ENCODE assay signal across 9 cellular contexts in the genomic region with DNA sequence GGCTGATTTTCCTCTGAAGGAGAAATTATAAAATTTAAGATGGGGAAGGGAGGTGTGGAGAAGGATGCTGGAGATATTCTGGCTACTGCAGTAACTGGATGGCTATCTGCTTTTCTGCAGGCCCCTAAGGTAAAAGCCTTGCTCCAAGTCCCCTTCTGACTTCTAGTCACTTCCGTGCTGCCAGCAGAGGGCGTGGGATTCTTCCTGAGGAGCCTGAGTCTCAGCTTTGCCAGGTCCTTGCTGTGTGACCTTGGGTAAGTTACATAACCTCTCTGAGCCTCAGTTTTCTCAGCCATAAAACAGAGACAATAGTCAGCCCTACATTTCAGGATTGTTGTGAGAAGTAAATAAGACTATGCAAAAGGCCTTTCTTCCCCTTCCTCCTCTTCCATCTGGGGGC. TPM values are rescaled to one million over a fixed set of nuclear protein-coding genes. Genes with fewer than 3 reads are reported as not detected.
A peak's percentile ranks its signal among the peaks of the same experiment; 100 is the strongest.
DNase-seq lines count a peak whose midpoint lies in the region; ATAC-seq, FAIRE-seq and TF ChIP-seq lines count a peak whose summit lies in the region.
"Had no signal": no experiment of that assay in that cellular context is flagged by ENCODE, and none has a peak within 500 bp of the region (broad histone marks: within the 10 kb centered on the region; RNA-seq: fewer than 3 reads in every experiment).

No MANE protein-coding gene starts in this region.

- H2AFZ ChIP-seq in H1 (ENCODE audit: low read length): no peak overlapping the region

- no peak for ATAC-seq in GM18861 (IDR thresholded peaks at IDR 0.05; ENCODE audit: unreplicated experiment)
- no peak for ATAC-seq in sciatic nerve
- no peak for ATAC-seq in natural killer cell

- peak overlapping the region; percentile 71 to 99 for H3K4me2 ChIP-seq in H1 (ENCODE audit: insufficient read depth in 1 of 2, low read depth in 2 of 2, low read length in 2 of 2)

- no peaks in the 10 kb centered on the region for H3K27me3 ChIP-seq in H1 (replicated peaks in 1 of 4; ENCODE audit: control insufficient read depth in 3 of 4, extremely low read depth in 1 of 4, insufficient read depth in 3 of 4, low read length in 3 of 4)

- H3K23me2 ChIP-seq in H1 (ENCODE audit: low read depth, low read length): peaks cover 4% of the 10 kb centered on the region; the same call in 1 of the 2 replicates

- H4K20me1 ChIP-seq in H1 (replicated peaks in 1 of 2; ENCODE audit: control insufficient read depth in 1 of 2, insufficient read depth in 2 of 2, low read length in 2 of 2): no peaks in the 10 kb centered on the region

- intact Hi-C loops in sciatic nerve (cut with DNase I) (no loop called here), natural killer cell (cut with micrococcal nuclease) (no loop called here)

- H3K36me3 ChIP-seq in H1 (ENCODE audit: control insufficient read depth in 2 of 4, insufficient read depth in 4 of 4, low read length in 3 of 4): no peaks in the 10 kb centered on the region

- H3K27ac ChIP-seq in H1 (ENCODE audit: low read depth, low read length): no peak overlapping the region

- H3K36me3 Mint-ChIP-seq in natural killer cell: no peaks in the 10 kb centered on the region
- H3K36me3 Mint-ChIP-seq: naive B cell had no signal

- TF ChIP-seq CTCF in H1 (IDR thresholded peaks at IDR 0.05; ENCODE audit: control extremely low read depth in 1 of 3, insufficient read depth in 1 of 3, low read depth in 1 of 3, low read length in 3 of 3) (peak; percentile 68 to 90 (median 77)), natural killer cell (IDR thresholded peaks at IDR 0.05) (no peak)

- no peak overlapping the region for H3K4ac ChIP-seq in H1 (replicated peaks; ENCODE audit: insufficient read length, low read depth, low read length)

- no peak overlapping the region for H3K27ac Mint-ChIP-seq in natural killer cell

- H3K9me3 ChIP-seq in H1 (ENCODE audit: insufficient read depth in 2 of 2, low read depth in 1 of 2, low read length in 1 of 2): no peaks in the 10 kb centered on the region

- H3K23ac ChIP-seq in H1 (ENCODE audit: insufficient read length): no peak overlapping the region

- WGBS in H1 (ENCODE audit: extremely low coverage in 1 of 2, insufficient coverage in 1 of 2, insufficient read length in 1 of 2, insufficient replicate concordance in 2 of 2, low coverage in 1 of 2, low lambda C conversion rate in 2 of 2, missing lambda C conversion rate in 1 of 2), 2 experiments: 6% methylated on average over 2 of the region's 2 CpGs; no CpG with 5 or more reads in 1 of the 2 experiments

- no peaks in the 10 kb centered on the region for H3K9me3 Mint-ChIP-seq in natural killer cell
- H3K9me3 Mint-ChIP-seq: naive B cell had no signal

- no peak overlapping the region for H3K4me3 Mint-ChIP-seq in natural killer cell
- H3K4me3 Mint-ChIP-seq: naive B cell had no signal

- peak; percentile 70 for DNase-seq in activated effector memory CD4-positive, alpha-beta T cell treated with anti-CD3 and anti-CD28 coated beads, Interleukin-2, amount 50 U/mL, for 16 hours
- no peak for DNase-seq in activated effector memory CD4-positive, alpha-beta T cell treated with Interleukin-2 at 50 U/mL for 16 hours
- DNase-seq in NCI-H82 (lab: John Stamatoyannopoulos, UW) (peak; percentile 83), H1 (ENCODE audit: low read depth in 1 of 2, low spot score in 2 of 2) (peak in 1 of 2 experiments; percentile 78), sciatic nerve (ENCODE audit: low spot score) (no peak), natural killer cell (no peak)
- peak; percentile 56 for DNase-seq in stimulated activated CD8-positive, alpha-beta memory T cell treated with anti-CD3 and anti-CD28 coated beads, Interleukin-4, amount 100 ng/mL, for 48 hours
- DNase-seq: naive B cell had no signal

- TF ChIP-seq POLR2A in H1 (IDR thresholded peaks at IDR 0.05; ENCODE audit: control extremely low read depth in 1 of 2, low read depth in 2 of 2, low read length in 2 of 2): no peak

- H2BK5ac ChIP-seq in H1 (ENCODE audit: low read depth, low read length): no peak overlapping the region

- peak; percentile 59 to 69 for TF ChIP-seq RAD21 in H1 (IDR thresholded peaks at IDR 0.05 in 1 of 2, conservative IDR thresholded peaks at IDR 0.05 in 1 of 2; ENCODE audit: low read depth in 2 of 2, low read length in 2 of 2)

- no peak overlapping the region for H2AK5ac ChIP-seq in H1 (ENCODE audit: low read depth, low read length)

- no peak overlapping the region for H4K8ac ChIP-seq in H1 (ENCODE audit: extremely low read depth, insufficient read depth, low read length)

- H2BK20ac ChIP-seq in H1 (ENCODE audit: low read length): no peak overlapping the region

- H3K56ac ChIP-seq in H1 (replicated peaks; ENCODE audit: insufficient read length, low read depth, low read length): no peak overlapping the region

- H3K4me1 ChIP-seq in H1 (replicated peaks in 1 of 4; ENCODE audit: control insufficient read depth in 3 of 4, insufficient read depth in 4 of 4, low read length in 3 of 4): peaks cover 9 to 20% (median 14%) of the 10 kb centered on the region in 4 experiments

- H4K5ac ChIP-seq in H1 (ENCODE audit: insufficient read length, low read depth, low read length): no peak overlapping the region

- H3K27me3 Mint-ChIP-seq in natural killer cell (ENCODE audit: low read depth in 2 of 2): no peaks in the 10 kb centered on the region
- H3K27me3 Mint-ChIP-seq: naive B cell had no signal

- H3K79me2 ChIP-seq in H1 (ENCODE audit: control insufficient read depth in 1 of 2, insufficient read depth in 2 of 2, low read length in 2 of 2): no peaks in the 10 kb centered on the region

- FAIRE-seq in H1 (lab: Jason Lieb, UNC): peak; percentile 94

- H3K18ac ChIP-seq in H1 (ENCODE audit: extremely low read depth, low read length): peak overlapping the region; percentile 40; the same call in 1 of the 2 replicates

- H3K79me1 ChIP-seq in H1 (ENCODE audit: low read depth, low read length): no peaks in the 10 kb centered on the region

- no peak overlapping the region for H3K9ac ChIP-seq in H1 (replicated peaks in 1 of 4; ENCODE audit: extremely low read depth in 1 of 4, low read depth in 3 of 4, low read length in 3 of 4)

- CTCF ChIA-PET in H1 (lab: Charles Lee; ENCODE audit: partially characterized antibody): interaction anchor here (0.6 to 4.8 kb wide), 14 partner anchors 12 to 338 kb away, joined by 3 to 40 read pairs (median 4); no protein-coding TSS in a partner anchor

- no peak for TF ChIP-seq EP300 in H1 (IDR thresholded peaks at IDR 0.05; ENCODE audit: borderline replicate concordance in 1 of 2, low read depth in 2 of 2, low read length in 2 of 2)

- H2BK12ac ChIP-seq in H1 (ENCODE audit: low read depth, low read length): 0 out of 2 replicates have a peak overlapping the region, but pooled peaks have one; percentile 62

- no peaks in the 10 kb centered on the region for H3K4me1 Mint-ChIP-seq in natural killer cell

- peak overlapping the region in 1 of 4 experiments; percentile 57; a peak in 2 of 8 replicates for H3K4me3 ChIP-seq in H1 (ENCODE audit: extremely low read depth in 1 of 4, insufficient read depth in 2 of 4, low read depth in 3 of 4, low read length in 4 of 4)

- H4K91ac ChIP-seq in H1 (replicated peaks; ENCODE audit: insufficient read length, low read length): no peak overlapping the region

- POLR2A ChIA-PET in H1 (lab: Charles Lee; ENCODE audit: partially characterized antibody): interaction anchor here (1.0 kb wide), 1 partner anchor 37 kb away, joined by 3 read pairs; no protein-coding TSS in a partner anchor

- H3K14ac ChIP-seq in H1 (ENCODE audit: insufficient read length): no peak overlapping the region

- no peak overlapping the region for H2BK15ac ChIP-seq in H1 (ENCODE audit: low read length)

- peak overlapping the region; percentile 24 for H2BK120ac ChIP-seq in H1 (replicated peaks; ENCODE audit: low read depth, low read length)

RNA-seq across cellular contexts. Expression of a gene that starts 24.3 kb away (rescaled TPM):
- total RNA-seq in H1 (2021; fragmentation: NEBNext Ultra II Directional; extraction: Animal tissue kit (Norgen Biotek cat#: 25700)): 3.8 and 4.2 TPM in 2 replicates
- 2.8 and 4.1 TPM in 2 replicates for polyA plus RNA-seq in H1 (2011; rRNA removed)
- polyA plus RNA-seq in H1 (2011; cell fraction: cytosol; rRNA removed): 2.7 TPM
- polyA plus RNA-seq in H1 (2011; cell fraction: nucleus; rRNA removed): 1.8 TPM
- 3.6 to 8.5 TPM (median 4.9 TPM) in 4 replicates for polyA plus RNA-seq in H1 (2012, experiment 1 of 2)
- 1.5 TPM for polyA plus RNA-seq in H1 (2012, experiment 2 of 2)
- 7.0 TPM for polyA plus RNA-seq in H1 (2013, experiment 1 of 2)
- 6.6 TPM for polyA plus RNA-seq in H1 (2013, experiment 2 of 2)
- polyA minus RNA-seq in H1 (2011; rRNA and poly(A)+ RNA removed): 5.2 and 5.4 TPM in 2 replicates
- 1.5 TPM for polyA minus RNA-seq in H1 (2011; cell fraction: cytosol; rRNA and poly(A)+ RNA removed)
- 6.1 TPM for polyA minus RNA-seq in H1 (2011; cell fraction: nucleus; rRNA and poly(A)+ RNA removed)
- total RNA-seq in sciatic nerve: 10.3 TPM
- 1 to 10 TPM in 2 of 3 donors, under 1 TPM in 1; 0.97 to 2.2 (median 1.4) TPM for total RNA-seq in natural killer cell

RNA-seq across cellular contexts. Expression of a gene that starts 49.8 kb away (rescaled TPM):
- not detected in 2 replicates for total RNA-seq in H1 (2021; fragmentation: NEBNext Ultra II Directional; extraction: Animal tissue kit (Norgen Biotek cat#: 25700))
- not detected in 2 replicates for polyA plus RNA-seq in H1 (2011; rRNA removed)
- not detected for polyA plus RNA-seq in H1 (2011; cell fraction: cytosol; rRNA removed)
- polyA plus RNA-seq in H1 (2011; cell fraction: nucleus; rRNA removed): not detected
- polyA plus RNA-seq in H1 (2012, experiment 1 of 2): not detected in 4 replicates
- polyA plus RNA-seq in H1 (2012, experiment 2 of 2): not detected
- polyA plus RNA-seq in H1 (2013, experiment 1 of 2): not detected
- not detected for polyA plus RNA-seq in H1 (2013, experiment 2 of 2)
- polyA minus RNA-seq in H1 (2011; rRNA and poly(A)+ RNA removed): not detected in 2 replicates
- polyA minus RNA-seq in H1 (2011; cell fraction: cytosol; rRNA and poly(A)+ RNA removed): not detected
- not detected for polyA minus RNA-seq in H1 (2011; cell fraction: nucleus; rRNA and poly(A)+ RNA removed)
- not detected for total RNA-seq in sciatic nerve
- total RNA-seq in natural killer cell: not detected

RNA-seq across cellular contexts. Expression of a gene that starts 56.7 kb away (rescaled TPM):
- total RNA-seq in H1 (2021; fragmentation: NEBNext Ultra II Directional; extraction: Animal tissue kit (Norgen Biotek cat#: 25700)): 6.0 and 6.7 TPM in 2 replicates
- 4.6 and 7.9 TPM in 2 replicates for polyA plus RNA-seq in H1 (2011; rRNA removed)
- polyA plus RNA-seq in H1 (2011; cell fraction: cytosol; rRNA removed): 7.0 TPM
- polyA plus RNA-seq in H1 (2011; cell fraction: nucleus; rRNA removed): 2.3 TPM
- polyA plus RNA-seq in H1 (2012, experiment 1 of 2): 6.5 to 10.8 TPM (median 7.0 TPM) in 4 replicates
- 0.98 TPM for polyA plus RNA-seq in H1 (2012, experiment 2 of 2)
- polyA plus RNA-seq in H1 (2013, experiment 1 of 2): 6.1 TPM
- 5.7 TPM for polyA plus RNA-seq in H1 (2013, experiment 2 of 2)
- 7.6 and 10.8 TPM in 2 replicates for polyA minus RNA-seq in H1 (2011; rRNA and poly(A)+ RNA removed)
- polyA minus RNA-seq in H1 (2011; cell fraction: cytosol; rRNA and poly(A)+ RNA removed): 3.4 TPM
- polyA minus RNA-seq in H1 (2011; cell fraction: nucleus; rRNA and poly(A)+ RNA removed): 8.0 TPM
- total RNA-seq in sciatic nerve (10.3 TPM), natural killer cell (10 to 100 TPM in 1 of 3 donors, 1 to 10 TPM in 2; 9.5 to 10.7 (median 9.5) TPM)

RNA-seq across cellular contexts. Expression of a gene that starts 56.8 kb away (rescaled TPM):
- total RNA-seq in H1 (2021; fragmentation: NEBNext Ultra II Directional; extraction: Animal tissue kit (Norgen Biotek cat#: 25700)): 60.3 and 61.8 TPM in 2 replicates
- 16.6 and 18.7 TPM in 2 replicates for polyA plus RNA-seq in H1 (2011; rRNA removed)
- polyA plus RNA-seq in H1 (2011; cell fraction: cytosol; rRNA removed): 24.3 TPM
- polyA plus RNA-seq in H1 (2011; cell fraction: nucleus; rRNA removed): 34.1 TPM
- 26.2 to 37.1 TPM (median 31.3 TPM) in 4 replicates for polyA plus RNA-seq in H1 (2012, experiment 1 of 2)
- polyA plus RNA-seq in H1 (2012, experiment 2 of 2): 7.5 TPM
- 24.2 TPM for polyA plus RNA-seq in H1 (2013, experiment 1 of 2)
- polyA plus RNA-seq in H1 (2013, experiment 2 of 2): 28.4 TPM
- 19.4 and 25.1 TPM in 2 replicates for polyA minus RNA-seq in H1 (2011; rRNA and poly(A)+ RNA removed)
- polyA minus RNA-seq in H1 (2011; cell fraction: cytosol; rRNA and poly(A)+ RNA removed): 36.3 TPM
- polyA minus RNA-seq in H1 (2011; cell fraction: nucleus; rRNA and poly(A)+ RNA removed): 74.1 TPM
- total RNA-seq in sciatic nerve (17.7 TPM), natural killer cell (10 to 100 TPM; 13.4 to 22.9 (median 18.8) TPM)

Comparison
In these comparisons a context has a peak if more than half of its experiments do, and no peak if none do; other contexts are left out.
1. DNase-seq: peak in activated effector memory CD4-positive, alpha-beta T cell treated with anti-CD3 and anti-CD28 coated beads, Interleukin-2, amount 50 U/mL, for 16 hours (single experiment), NCI-H82 (single experiment) and stimulated activated CD8-positive, alpha-beta memory T cell treated with anti-CD3 and anti-CD28 coated beads, Interleukin-4, amount 100 ng/mL, for 48 hours (single experiment); none in activated effector memory CD4-positive, alpha-beta T cell treated with Interleukin-2 at 50 U/mL for 16 hours (single experiment), sciatic nerve (single experiment) and natural killer cell (single experiment).